In the genomic region with DNA sequence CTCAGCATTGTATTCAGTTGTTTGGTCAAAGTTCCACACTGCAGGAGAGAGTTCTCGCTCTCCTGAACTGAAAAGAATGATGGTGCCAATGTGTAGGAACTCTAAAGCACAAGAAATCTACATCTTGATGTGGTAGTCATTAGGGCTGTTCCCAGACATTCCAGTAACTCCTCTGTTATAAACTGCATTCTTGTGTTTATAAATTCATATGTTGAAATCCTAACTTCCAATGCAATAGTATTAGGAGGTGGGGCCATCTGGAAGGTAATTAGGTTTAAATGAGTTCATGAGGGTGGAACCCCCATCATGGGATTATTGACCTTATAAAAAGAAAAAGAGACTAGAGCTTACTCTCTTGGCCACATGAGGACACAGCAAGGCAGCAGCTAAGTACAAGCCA, we compare ENCODE assay signal across 22 cellular contexts.
A peak's percentile ranks its signal among the peaks of the same experiment; 100 is the strongest.
DNase-seq lines count a peak whose midpoint lies in the region; ATAC-seq, FAIRE-seq and TF ChIP-seq lines count a peak whose summit lies in the region.
"Had no signal": no experiment of that assay in that cellular context is flagged by ENCODE, and none has a peak within 500 bp of the region (broad histone marks: within the 10 kb centered on the region; RNA-seq: fewer than 3 reads in every experiment).

No MANE protein-coding gene starts in this region.

- no peaks in the 10 kb centered on the region for H3K27me3 ChIP-seq in upper lobe of right lung

- H3K9me3 ChIP-seq in upper lobe of right lung, result no peaks in the 10 kb centered on the region

- ATAC-seq in upper lobe of right lung (no peak), left ventricle myocardium superior (no peak)
- ATAC-seq: GM12878, PC-3, SK-N-SH treated with all-trans-retinoic acid at 6 μM for 48 hours had no signal

- H3K4me1 ChIP-seq in upper lobe of right lung, result no peaks in the 10 kb centered on the region

- H3K27ac ChIP-seq in upper lobe of right lung, result no peak overlapping the region
- H3K27ac ChIP-seq: C4-2B, RWPE1 had no signal

- no peak for TF ChIP-seq POLR2A in GM12891 (IDR thresholded peaks at IDR 0.05; ENCODE audit: low read depth, low read length)
- TF ChIP-seq POLR2A in GM12892 (IDR thresholded peaks at IDR 0.05; ENCODE audit: low read depth, low read length), result no peak

- DNase-seq in AG04449 (ENCODE audit: low read depth, low spot score) (peak; percentile 53), EH (ENCODE audit: low read depth) (peak; percentile 74), amniotic epithelial cell (ENCODE audit: low read depth) (peak; percentile 66), fibroblast of the aortic adventitia (ENCODE audit: low read depth) (peak; percentile 25), GM12891 (ENCODE audit: insufficient read length, low spot score) (no peak), GM12892 (ENCODE audit: insufficient read length) (no peak), upper lobe of right lung (no peak), left ventricle myocardium superior (no peak)
- DNase-seq: 8988T, DMS79 treated with DMSO at 0.1 percent for 48 hours, KG1, NCI-H1417 treated with DMSO at 0.1 percent for 48 hours, NCI-H1930, NCI-H226, NCI-H524, PC-3, SIG-M5 had no signal

- FAIRE-seq in GM12891 (lab: Jason Lieb, UNC), result no peak
- FAIRE-seq in GM12892 (lab: Jason Lieb, UNC), result no peak
- FAIRE-seq: GM12878, H1 had no signal

- no peaks in the 10 kb centered on the region for H3K36me3 ChIP-seq in upper lobe of right lung

- CTCF ChIA-PET in AG04449 (lab: Yijun Ruan, JAX), result interaction anchor here (6.6 kb wide), 1 partner anchor 9 kb away, joined by 98 read pairs; no protein-coding TSS in a partner anchor

- H3K4me3 ChIP-seq in AG04449 (ENCODE audit: low read depth, low read length) (no peak overlapping the region), fibroblast of the aortic adventitia (ENCODE audit: low read depth, low read length) (no peak overlapping the region), upper lobe of right lung (no peak overlapping the region)
- H3K4me3 ChIP-seq: GM12878 had no signal

- POLR2A ChIA-PET in AG04449 (lab: Yijun Ruan, JAX), result no interaction called here

- intact Hi-C loops in upper lobe of right lung (cut with DNase I) (no loop called here), left ventricle myocardium superior (cut with micrococcal nuclease) (no loop called here)

- TF ChIP-seq CTCF in AG04449 (IDR thresholded peaks at IDR 0.05; ENCODE audit: insufficient read depth, low read length, missing control alignments), result no peak
- TF ChIP-seq CTCF in fibroblast of the aortic adventitia (IDR thresholded peaks at IDR 0.05; ENCODE audit: insufficient read depth, low read length), result no peak
- TF ChIP-seq CTCF in upper lobe of right lung (IDR thresholded peaks at IDR 0.05), result no peak

TF ChIP-seq in GM12891, 5 proteins besides CTCF, POLR2A, EP300 and RAD21:
- TF ChIP-seq POU2F2 (IDR thresholded peaks at IDR 0.05; ENCODE audit: low read depth, low read length) (no peak), PAX5 (IDR thresholded peaks at IDR 0.05; ENCODE audit: insufficient read depth, low read length, severe bottlenecking) (no peak), SPI1 (IDR thresholded peaks at IDR 0.05; ENCODE audit: low read depth, low read length) (no peak), POLR2AphosphoS5 (IDR thresholded peaks at IDR 0.05; ENCODE audit: low read depth, low read length) (no peak)

Comparison
In these comparisons a context has a peak if more than half of its experiments do, and no peak if none do; other contexts are left out.
1. DNase-seq: peak in AG04449 (single experiment), EH (single experiment), amniotic epithelial cell (single experiment) and fibroblast of the aortic adventitia (single experiment); none in GM12891 (single experiment), GM12892 (single experiment), upper lobe of right lung (single experiment) and left ventricle myocardium superior (single experiment).